Comparison of ENCODE assay signal across 20 cellular contexts in genomic region chr22:26448334-26448733, GRCh38. TPM values are rescaled to one million over a fixed set of nuclear protein-coding genes. Genes with fewer than 3 reads are reported as not detected.
DNase-seq lines count a peak whose midpoint lies in the region; ATAC-seq and TF ChIP-seq lines count a peak whose summit lies in the region.
"Had no signal": no experiment of that assay in that cellular context is flagged by ENCODE, and none has a peak within 500 bp of the region (broad histone marks: within the 10 kb centered on the region; RNA-seq: fewer than 3 reads in every experiment).

No MANE protein-coding gene starts in this region.

- H3K27ac ChIP-seq in right cardiac atrium (ENCODE audit: low read length) = no peak overlapping the region
- peak overlapping the region; percentile 86 for H3K27ac ChIP-seq in WERI-Rb-1
- no peak overlapping the region for H3K27ac ChIP-seq in endodermal cell (ENCODE audit: low read depth, low read length)
- peak overlapping the region; percentile 55 for H3K27ac ChIP-seq in temporal lobe (ENCODE audit: low read depth, low read length)
- H3K27ac ChIP-seq: PC-9, SK-N-MC had no signal

- no peak overlapping the region for H3K4me3 Mint-ChIP-seq in endodermal cell

- H3K27ac Mint-ChIP-seq in endodermal cell = peak overlapping the region; percentile 22

- H3K4me1 Mint-ChIP-seq in endodermal cell = peaks cover 12% of the 10 kb centered on the region

- peaks cover 1% of the 10 kb centered on the region for H3K4me1 ChIP-seq in right cardiac atrium (ENCODE audit: control insufficient read depth, insufficient read depth, low read length)
- no peaks in the 10 kb centered on the region for H3K4me1 ChIP-seq in endodermal cell (ENCODE audit: control insufficient read depth, insufficient read depth, low read length)

- H3K9me3 Mint-ChIP-seq in endodermal cell = no peaks in the 10 kb centered on the region
- H3K9me3 Mint-ChIP-seq: CD4-positive, CD25-positive, alpha-beta regulatory T cell had no signal

- H3K9ac ChIP-seq in endodermal cell (ENCODE audit: extremely low read depth, low read length, poor library complexity, severe bottlenecking) = no peak overlapping the region

- ATAC-seq in Right ventricle myocardium inferior (peak; percentile 29), right cardiac atrium (no peak), GM21528 (IDR thresholded peaks at IDR 0.05; ENCODE audit: low FRiP score, unreplicated experiment) (no peak)
- ATAC-seq: HCT116 had no signal

- no peak for TF ChIP-seq CTCF in WERI-Rb-1 (IDR thresholded peaks at IDR 0.05; ENCODE audit: low read depth, low read length)
- TF ChIP-seq CTCF in endodermal cell (conservative IDR thresholded peaks at IDR 0.05) = no peak

- H3K4me3 ChIP-seq in right cardiac atrium (ENCODE audit: low read length) = no peak overlapping the region
- no peak overlapping the region for H3K4me3 ChIP-seq in WERI-Rb-1 (ENCODE audit: low read depth, low read length)
- no peak overlapping the region for H3K4me3 ChIP-seq in endodermal cell (ENCODE audit: low read length)
- H3K4me3 ChIP-seq: MG63, PC-9, SK-N-MC had no signal

- H3K36me3 ChIP-seq in WERI-Rb-1 (peaks cover 28% of the 10 kb centered on the region), endodermal cell (ENCODE audit: control insufficient read depth, insufficient read depth, low read length) (peaks cover 3% of the 10 kb centered on the region)
- H3K36me3 ChIP-seq: MG63 had no signal

- H3K27me3 Mint-ChIP-seq in endodermal cell (ENCODE audit: insufficient read depth) = no peaks in the 10 kb centered on the region
- H3K27me3 Mint-ChIP-seq: CD4-positive, CD25-positive, alpha-beta regulatory T cell had no signal

- peaks cover 25% of the 10 kb centered on the region for H3K36me3 Mint-ChIP-seq in endodermal cell (ENCODE audit: low read depth)

- intact Hi-C loops in Right ventricle myocardium inferior (cut with DNase I) = no loop called here
- intact Hi-C loops in right cardiac atrium (cut with DNase I) = no loop called here

- DNase-seq in Right ventricle myocardium inferior (ENCODE audit: missing footprints) (no peak), right cardiac atrium (no peak), WERI-Rb-1 (no peak), endodermal cell (no peak), GOT3 (lab: John Stamatoyannopoulos, UW) (no peak)
- DNase-seq: CD4-positive, CD25-positive, alpha-beta regulatory T cell; IMR-90; KG1; MG63; NCI-H1105 treated with DMSO at 0.1 percent for 48 hours; NCI-H146; NCI-H2029; NCI-H526; NK-92 treated with Interleukin-12 subunit alpha and Interleukin-12 subunit beta, amount 100 ng/mL, for 24 hours; PC-9; SIG-M5 had no signal

- H3K27me3 ChIP-seq in right cardiac atrium (ENCODE audit: control insufficient read depth, insufficient read depth) = no peaks in the 10 kb centered on the region
- no peaks in the 10 kb centered on the region for H3K27me3 ChIP-seq in WERI-Rb-1 (ENCODE audit: insufficient read depth, low read depth, severe bottlenecking)
- no peaks in the 10 kb centered on the region for H3K27me3 ChIP-seq in endodermal cell (ENCODE audit: control insufficient read depth, insufficient read depth, low read length, poor library complexity, severe bottlenecking)
- H3K27me3 ChIP-seq: MG63 had no signal

- no peaks in the 10 kb centered on the region for H3K9me3 ChIP-seq in right cardiac atrium (ENCODE audit: control insufficient read depth, low read length)
- H3K9me3 ChIP-seq in WERI-Rb-1 (ENCODE audit: severe bottlenecking) = no peaks in the 10 kb centered on the region
- no peaks in the 10 kb centered on the region for H3K9me3 ChIP-seq in endodermal cell (ENCODE audit: control insufficient read depth, low read length)
- H3K9me3 ChIP-seq: MG63 had no signal

- 41% methylated on average over 5 of the region's 5 CpGs for WGBS in right cardiac atrium
- 92 to 94% methylated on average over 2 to 5 of the region's 5 CpGs for whole genome bisulfite sequencing in endodermal cell (ENCODE audit: insufficient coverage in 1 of 2, insufficient read length in 1 of 2), 2 experiments

RNA-seq across cellular contexts. Expression of gene ASPHD2, which starts 19.3 kb away (rescaled TPM):
- total RNA-seq in Right ventricle myocardium inferior (0.19 TPM), right cardiac atrium (under 1 TPM; 0.08 to 0.50 (median 0.23) TPM), endodermal cell (1 to 10 TPM; 6.0 to 7.3 TPM), temporal lobe (9.3 TPM)
- 0.05 TPM for polyA plus RNA-seq in right cardiac atrium
- 13.9 TPM for polyA plus RNA-seq in endodermal cell (2013, experiment 1 of 2)
- polyA plus RNA-seq in endodermal cell (2013, experiment 2 of 2) = 12.9 TPM

RNA-seq across cellular contexts. Expression of gene HPS4, which starts 35.2 kb away (rescaled TPM):
- total RNA-seq in Right ventricle myocardium inferior (8.5 TPM), right cardiac atrium (10 to 100 TPM; 11.4 to 14.0 (median 12.3) TPM), endodermal cell (10 to 100 TPM; 41.7 to 57.6 TPM), temporal lobe (25.1 TPM)
- 7.4 TPM for polyA plus RNA-seq in right cardiac atrium
- 45.7 TPM for polyA plus RNA-seq in endodermal cell (2013, experiment 1 of 2)
- polyA plus RNA-seq in endodermal cell (2013, experiment 2 of 2) = 41.7 TPM

RNA-seq across cellular contexts. Expression of gene SRRD, which starts 35.3 kb away (rescaled TPM):
- 20.9 TPM for total RNA-seq in Right ventricle myocardium inferior
- total RNA-seq in right cardiac atrium = 10 to 100 TPM; 20.4 to 25.8 (median 22.3) TPM
- polyA plus RNA-seq in right cardiac atrium = 10.8 TPM
- total RNA-seq in endodermal cell = 10 to 100 TPM; 27.4 to 30.0 TPM
- 26.7 TPM for polyA plus RNA-seq in endodermal cell (2013, experiment 1 of 2)
- polyA plus RNA-seq in endodermal cell (2013, experiment 2 of 2) = 25.2 TPM
- total RNA-seq in temporal lobe = 12.0 TPM

Comparison
In these comparisons a context has a peak if more than half of its experiments do, and no peak if none do; other contexts are left out.
1. H3K27ac ChIP-seq: peak in WERI-Rb-1 (single experiment) and temporal lobe (single experiment); none in right cardiac atrium (single experiment) and endodermal cell (single experiment).